In genomic region chr18:33664528-33664927, GRCh38 we compare ENCODE assay signal across 36 cellular contexts.
"Had no signal": no experiment of that assay in that cellular context is flagged by ENCODE, and none has a peak within 500 bp of the region (broad histone marks: within the 10 kb centered on the region; RNA-seq: fewer than 3 reads in every experiment).

No MANE protein-coding gene starts in this region.

- DNase-seq: activated B cell treated with CpG ODN at 0.5 μM for 24 hours; activated CD4-positive, alpha-beta memory T cell treated with anti-CD3 and anti-CD28 coated beads for 36 hours; activated CD4-positive, alpha-beta T cell treated with anti-CD3 and anti-CD28 coated beads for 4 hours; activated CD4-positive, alpha-beta T cell treated with anti-CD3 and anti-CD28 coated beads, Interleukin-2, amount 10 ng/mL, durations not matched to agents 24 days and 14 days; activated CD4-positive, alpha-beta T cell treated with anti-CD3 and anti-CD28 coated beads, Interleukin-2, amount 50 U/mL, for 1 hour; activated CD4-positive, alpha-beta T cell treated with anti-CD3 and anti-CD28 coated beads, Interleukin-2, amount 50 U/mL, for 4 hours; activated CD4-positive, CD25-positive, alpha-beta regulatory T cell treated with anti-CD3 and anti-CD28 coated beads, Interleukin-2, amount 50 U/mL, for 72 hours; activated CD8-positive, alpha-beta memory T cell treated with anti-CD3 and anti-CD28 coated beads, Interleukin-2, amount 50 U/mL, for 4 hours; activated CD8-positive, alpha-beta T cell treated with anti-CD3 and anti-CD28 coated beads for 36 hours; activated effector memory CD4-positive, alpha-beta T cell treated with anti-CD3 and anti-CD28 coated beads, Interleukin-2, amount 50 U/mL, for 16 hours; activated gamma-delta T cell treated with Interleukin-2 at 50 U/mL for 16 hours; activated naive CD4-positive, alpha-beta T cell; activated naive CD4-positive, alpha-beta T cell treated with anti-CD3 and anti-CD28 coated beads for 36 hours; activated naive CD4-positive, alpha-beta T cell treated with anti-CD3 and anti-CD28 coated beads, Interleukin-2, amount 50 U/mL, for 16 hours; activated naive CD8-positive, alpha-beta T cell treated with anti-CD3 and anti-CD28 coated beads for 36 hours; activated T-cell treated with anti-CD3 and anti-CD28 coated beads for 4 hours; activated T-cell treated with anti-CD3 and anti-CD28 coated beads, Interleukin-2, amount 50 U/mL, for 1 hour; activated T-cell treated with anti-CD3 and anti-CD28 coated beads, Interleukin-2, amount 50 U/mL, for 4 hours; activated T-cell treated with anti-CD3 and anti-CD28 coated beads, Interleukin-2, amount 50 U/mL, for 72 hours; adrenal gland; amniotic stem cell; aorta; body of pancreas; brain microvascular endothelial cell; central memory CD4-positive, alpha-beta T cell; T-helper 2 cell; T-helper 9 cell had no signal

- H3K27me3 ChIP-seq: adrenal gland, body of pancreas, brain microvascular endothelial cell, breast epithelium had no signal

- H3K4me3 Mint-ChIP-seq: activated B cell treated with CpG ODN at 0.5 μM for 24 hours; activated CD4-positive, alpha-beta memory T cell treated with anti-CD3 and anti-CD28 coated beads for 36 hours; activated CD4-positive, alpha-beta T cell treated with anti-CD3 and anti-CD28 coated beads, Interleukin-2, amount 10 ng/mL, durations not matched to agents 24 days and 14 days; activated CD8-positive, alpha-beta T cell treated with anti-CD3 and anti-CD28 coated beads for 36 hours; activated naive CD4-positive, alpha-beta T cell treated with anti-CD3 and anti-CD28 coated beads for 36 hours; activated naive CD8-positive, alpha-beta T cell treated with anti-CD3 and anti-CD28 coated beads for 36 hours; activated T-cell treated with anti-CD3 and anti-CD28 coated beads, Interleukin-2, amount 50 U/mL, for 4 hours; activated T-cell treated with anti-CD3 and anti-CD28 coated beads, Interleukin-2, amount 50 U/mL, for 72 hours; activated T-helper 1 cell treated with anti-CD3 and anti-CD28 coated beads, Interleukin-12 subunit alpha, Interleukin-12 subunit beta, Interleukin-2, Interleukin-4 antibody, amounts not matched to agents 30 ng/mL and 10 ng/mL and 1 ng/mL, durations not matched to agents 14 hours and 24 hours and 36 hours; activated T-helper 17 cell treated with anti-CD3 and anti-CD28 coated beads, Interleukin-2, amount 50 U/mL, for 72 hours; T-helper 1 cell treated with Interleukin-12 subunit alpha and Interleukin-12 subunit beta and Interleukin-4 antibody, amounts not matched to agents 30 μg/mL and 1 μg/mL, for 36 hours; T-helper 2 cell treated with Interferon-gamma antibody and Interleukin-4, amounts not matched to agents 5 μg/mL and 100 μg/mL, for 36 hours had no signal

- ATAC-seq: activated CD8-positive, alpha-beta T cell treated with anti-CD3 and anti-CD28 coated beads for 36 hours; activated naive CD4-positive, alpha-beta T cell treated with anti-CD3 and anti-CD28 coated beads, Interleukin-2, amount 50 U/mL, for 72 hours; activated T-cell treated with anti-CD3 and anti-CD28 coated beads, Interleukin-2, amount 50 U/mL, for 4 hours; activated T-cell treated with anti-CD3 and anti-CD28 coated beads, Interleukin-2, amount 50 U/mL, for 72 hours; activated T-helper 17 cell treated with anti-CD3 and anti-CD28 coated beads, Interleukin-2, amount 50 U/mL, for 72 hours; body of pancreas had no signal

- H3K4me1 ChIP-seq: adrenal gland, body of pancreas, breast epithelium had no signal

- H3K9me3 Mint-ChIP-seq: activated B cell treated with CpG ODN at 0.5 μM for 24 hours; activated CD4-positive, alpha-beta T cell treated with anti-CD3 and anti-CD28 coated beads, Interleukin-2, amount 10 ng/mL, durations not matched to agents 24 days and 14 days; activated CD8-positive, alpha-beta T cell treated with anti-CD3 and anti-CD28 coated beads for 36 hours; activated T-helper 1 cell treated with anti-CD3 and anti-CD28 coated beads, Interleukin-12 subunit alpha, Interleukin-12 subunit beta, Interleukin-2, Interleukin-4 antibody, amounts not matched to agents 30 ng/mL and 10 ng/mL and 1 ng/mL, durations not matched to agents 14 hours and 24 hours and 36 hours; T-helper 1 cell treated with Interleukin-12 subunit alpha and Interleukin-12 subunit beta and Interleukin-4 antibody, amounts not matched to agents 30 μg/mL and 1 μg/mL, for 36 hours; T-helper 2 cell treated with Interferon-gamma antibody and Interleukin-4, amounts not matched to agents 5 μg/mL and 100 μg/mL, for 36 hours had no signal

- H3K27ac ChIP-seq: adrenal gland, body of pancreas, brain microvascular endothelial cell, breast epithelium, VCaP had no signal

- H3K27me3 Mint-ChIP-seq: activated B cell treated with CpG ODN at 0.5 μM for 24 hours; activated CD4-positive, alpha-beta memory T cell treated with anti-CD3 and anti-CD28 coated beads for 36 hours; activated CD4-positive, alpha-beta T cell treated with anti-CD3 and anti-CD28 coated beads, Interleukin-2, amount 10 ng/mL, durations not matched to agents 24 days and 14 days; activated CD8-positive, alpha-beta T cell treated with anti-CD3 and anti-CD28 coated beads for 36 hours; activated naive CD8-positive, alpha-beta T cell treated with anti-CD3 and anti-CD28 coated beads for 36 hours; activated T-helper 17 cell treated with anti-CD3 and anti-CD28 coated beads, Interleukin-2, amount 50 U/mL, for 72 hours had no signal

- H3K27ac Mint-ChIP-seq: activated B cell treated with CpG ODN at 0.5 μM for 24 hours; activated CD4-positive, alpha-beta memory T cell treated with anti-CD3 and anti-CD28 coated beads for 36 hours; activated CD4-positive, alpha-beta T cell treated with anti-CD3 and anti-CD28 coated beads, Interleukin-2, amount 10 ng/mL, durations not matched to agents 24 days and 14 days; activated CD8-positive, alpha-beta T cell treated with anti-CD3 and anti-CD28 coated beads for 36 hours; activated naive CD4-positive, alpha-beta T cell treated with anti-CD3 and anti-CD28 coated beads for 36 hours; activated naive CD4-positive, alpha-beta T cell treated with anti-CD3 and anti-CD28 coated beads, Interleukin-2, amount 50 U/mL, for 72 hours; activated naive CD8-positive, alpha-beta T cell treated with anti-CD3 and anti-CD28 coated beads for 36 hours; activated T-cell treated with anti-CD3 and anti-CD28 coated beads, Interleukin-2, amount 50 U/mL, for 72 hours; activated T-helper 1 cell treated with anti-CD3 and anti-CD28 coated beads, Interleukin-12 subunit alpha, Interleukin-12 subunit beta, Interleukin-2, Interleukin-4 antibody, amounts not matched to agents 30 ng/mL and 10 ng/mL and 1 ng/mL, durations not matched to agents 14 hours and 24 hours and 36 hours; activated T-helper 17 cell treated with anti-CD3 and anti-CD28 coated beads, Interleukin-2, amount 50 U/mL, for 72 hours; T-helper 1 cell treated with Interleukin-12 subunit alpha and Interleukin-12 subunit beta and Interleukin-4 antibody, amounts not matched to agents 30 μg/mL and 1 μg/mL, for 36 hours; T-helper 2 cell treated with Interferon-gamma antibody and Interleukin-4, amounts not matched to agents 5 μg/mL and 100 μg/mL, for 36 hours had no signal

- H3K4me3 ChIP-seq: adrenal gland, body of pancreas, breast epithelium had no signal

- H3K36me3 ChIP-seq: adrenal gland, brain microvascular endothelial cell, breast epithelium had no signal

- H3K4me1 Mint-ChIP-seq: activated B cell treated with CpG ODN at 0.5 μM for 24 hours; activated CD4-positive, alpha-beta T cell treated with anti-CD3 and anti-CD28 coated beads, Interleukin-2, amount 10 ng/mL, durations not matched to agents 24 days and 14 days; activated naive CD8-positive, alpha-beta T cell treated with anti-CD3 and anti-CD28 coated beads for 36 hours; activated T-helper 17 cell treated with anti-CD3 and anti-CD28 coated beads, Interleukin-2, amount 50 U/mL, for 72 hours had no signal

- FAIRE-seq: astrocyte, TTC549 had no signal

- H3K9me3 ChIP-seq: adrenal gland, body of pancreas, breast epithelium had no signal

- H3K36me3 Mint-ChIP-seq: activated CD4-positive, alpha-beta memory T cell treated with anti-CD3 and anti-CD28 coated beads for 36 hours; activated naive CD4-positive, alpha-beta T cell treated with anti-CD3 and anti-CD28 coated beads, Interleukin-2, amount 50 U/mL, for 72 hours; activated naive CD8-positive, alpha-beta T cell treated with anti-CD3 and anti-CD28 coated beads for 36 hours had no signal
